Comparison of ENCODE assay signal across 28 cellular contexts in the genomic region with DNA sequence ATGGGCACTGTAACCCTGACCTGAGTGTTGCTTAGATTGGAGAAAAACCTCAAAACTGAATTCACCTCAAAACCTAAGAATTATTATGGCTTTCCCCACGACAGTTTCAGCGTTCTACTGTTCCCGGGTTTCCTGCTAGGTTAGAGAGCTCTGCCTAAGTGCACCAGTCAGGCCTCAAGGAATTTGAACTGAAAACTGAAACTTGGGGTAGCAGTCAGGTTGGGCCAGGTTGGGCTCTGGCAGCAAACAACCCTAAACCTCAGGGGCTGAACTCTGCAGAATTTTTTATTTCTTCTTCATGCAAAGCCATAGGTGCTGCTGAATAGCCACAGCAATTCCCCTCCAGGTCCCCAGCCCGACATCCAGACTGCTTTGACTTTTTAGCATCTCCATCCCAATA.
"Had no signal": no experiment of that assay in that cellular context is flagged by ENCODE, and none has a peak within 500 bp of the region (broad histone marks: within the 10 kb centered on the region; RNA-seq: fewer than 3 reads in every experiment).

No MANE protein-coding gene starts in this region.

- H3K36me3 Mint-ChIP-seq: stimulated activated effector memory CD8-positive, alpha-beta T cell treated with anti-CD3 and anti-CD28 coated beads, Interleukin-12 subunit alpha, Interleukin-12 subunit beta, amount 100 ng/mL, for 72 hours; stimulated activated memory B cell treated with anti-CD40 and anti-IgM and Interleukin-4, amounts not matched to agents 10 μg/mL and 1 μg/mL and 100 μg/mL, for 72 hours; stimulated activated naive B cell treated with anti-CD40 and anti-IgM and Interleukin-4, amounts not matched to agents 10 μg/mL and 1 μg/mL and 100 μg/mL, for 72 hours; type B pancreatic cell had no signal

- H3K27ac Mint-ChIP-seq: stimulated activated effector memory CD8-positive, alpha-beta T cell treated with anti-CD3 and anti-CD28 coated beads, Interleukin-12 subunit alpha, Interleukin-12 subunit beta, amount 100 ng/mL, for 72 hours; stimulated activated memory B cell treated with anti-CD40 and anti-IgM and Interleukin-4, amounts not matched to agents 10 μg/mL and 1 μg/mL and 100 μg/mL, for 72 hours; stimulated activated naive B cell treated with anti-CD40 and anti-IgM and Interleukin-4, amounts not matched to agents 10 μg/mL and 1 μg/mL and 100 μg/mL, for 72 hours; stimulated activated naive CD8-positive, alpha-beta T cell treated with anti-CD3 and anti-CD28 coated beads, Interleukin-15, amount 100 ng/mL, for 72 hours; stimulated activated naive CD8-positive, alpha-beta T cell treated with anti-CD3 and anti-CD28 coated beads, Interleukin-15, Interleukin-2, amounts not matched to agents 100 ng/mL and 50 ng/mL, for 24 hours; type B pancreatic cell had no signal

- H3K27me3 ChIP-seq: stomach, suprapubic skin, testis, thyroid gland, tibial artery, tibial nerve, transverse colon, upper lobe of left lung, upper lobe of right lung, uterus, vagina had no signal

- H3K9me3 ChIP-seq: stomach, suprapubic skin, testis, thoracic aorta, thyroid gland, tibial artery, tibial nerve, transverse colon, upper lobe of left lung, upper lobe of right lung, uterus, vagina had no signal

- H3K9me3 Mint-ChIP-seq: stimulated activated naive CD8-positive, alpha-beta T cell treated with anti-CD3 and anti-CD28 coated beads, Interleukin-15, amount 100 ng/mL, for 72 hours; type B pancreatic cell had no signal

- ATAC-seq: stimulated activated effector memory CD8-positive, alpha-beta T cell treated with anti-CD3 and anti-CD28 coated beads, Interleukin-12 subunit alpha, Interleukin-12 subunit beta, amount 100 ng/mL, for 72 hours; stimulated activated memory B cell treated with anti-CD40 and anti-IgM and Interleukin-4, amounts not matched to agents 10 μg/mL and 1 μg/mL and 100 μg/mL, for 72 hours; stimulated activated naive B cell treated with anti-CD40 and anti-IgM and Interleukin-4, amounts not matched to agents 10 μg/mL and 1 μg/mL and 100 μg/mL, for 72 hours; stimulated activated naive CD8-positive, alpha-beta T cell treated with anti-CD3 and anti-CD28 coated beads, Interleukin-15, amount 100 ng/mL, for 72 hours; stimulated activated naive CD8-positive, alpha-beta T cell treated with anti-CD3 and anti-CD28 coated beads, Interleukin-15, Interleukin-2, amounts not matched to agents 100 U/mL and 50 U/mL, for 24 hours; upper lobe of right lung had no signal

- H3K4me3 Mint-ChIP-seq: stimulated activated effector memory CD8-positive, alpha-beta T cell treated with anti-CD3 and anti-CD28 coated beads, Interleukin-12 subunit alpha, Interleukin-12 subunit beta, amount 100 ng/mL, for 72 hours; stimulated activated memory B cell treated with anti-CD40 and anti-IgM and Interleukin-4, amounts not matched to agents 10 μg/mL and 1 μg/mL and 100 μg/mL, for 72 hours; stimulated activated naive B cell treated with anti-CD40 and anti-IgM and Interleukin-4, amounts not matched to agents 10 μg/mL and 1 μg/mL and 100 μg/mL, for 72 hours; stimulated activated naive CD8-positive, alpha-beta T cell treated with anti-CD3 and anti-CD28 coated beads, Interleukin-15, amount 100 ng/mL, for 72 hours; stimulated activated naive CD8-positive, alpha-beta T cell treated with anti-CD3 and anti-CD28 coated beads, Interleukin-15, Interleukin-2, amounts not matched to agents 100 ng/mL and 50 ng/mL, for 24 hours; type B pancreatic cell had no signal

- DNase-seq: stimulated activated CD4-positive, alpha-beta T cell treated with anti-CD3 and anti-CD28 coated beads, Interleukin-2, amount 100 ng/mL, for 48 hours; stimulated activated CD4-positive, alpha-beta T cell treated with anti-CD3 and anti-CD28 coated beads, Interleukin-4, amount 100 ng/mL, for 1 hour; stimulated activated CD4-positive, alpha-beta T cell treated with anti-CD3 and anti-CD28 coated beads, Interleukin-4, amount 100 ng/mL, for 24 hours; stimulated activated CD4-positive, alpha-beta T cell treated with anti-CD3 and anti-CD28 coated beads, Interleukin-4, amount 100 ng/mL, for 4 hours; stimulated activated CD8-positive, alpha-beta memory T cell treated with anti-CD3 and anti-CD28 coated beads, Interleukin-4, amount 100 ng/mL, for 48 hours; stimulated activated naive B cell treated with anti-CD40 and anti-IgM and Interleukin-4, amounts not matched to agents 10 μg/mL and 1 μg/mL and 100 μg/mL, for 72 hours; stimulated activated naive CD4-positive, alpha-beta T cell; stimulated activated naive CD4-positive, alpha-beta T cell treated with Interleukin-2 at 50 U/mL for 16 hours; stimulated activated naive CD8-positive, alpha-beta T cell treated with anti-CD3 and anti-CD28 coated beads, Interleukin-15, amount 100 ng/mL, for 72 hours; stimulated activated naive CD8-positive, alpha-beta T cell treated with anti-CD3 and anti-CD28 coated beads, Interleukin-15, Interleukin-2, amounts not matched to agents 100 U/mL and 50 U/mL, for 24 hours; stomach; substantia nigra; testis; thyroid gland; tibial artery; transverse colon; trophoblast cell; upper lobe of left lung; upper lobe of right lung; uterus had no signal

- H3K4me1 Mint-ChIP-seq: stimulated activated effector memory CD8-positive, alpha-beta T cell treated with anti-CD3 and anti-CD28 coated beads, Interleukin-12 subunit alpha, Interleukin-12 subunit beta, amount 100 ng/mL, for 72 hours; stimulated activated memory B cell treated with anti-CD40 and anti-IgM and Interleukin-4, amounts not matched to agents 10 μg/mL and 1 μg/mL and 100 μg/mL, for 72 hours; stimulated activated naive B cell treated with anti-CD40 and anti-IgM and Interleukin-4, amounts not matched to agents 10 μg/mL and 1 μg/mL and 100 μg/mL, for 72 hours; stimulated activated naive CD8-positive, alpha-beta T cell treated with anti-CD3 and anti-CD28 coated beads, Interleukin-15, amount 100 ng/mL, for 72 hours had no signal

- H3K4me3 ChIP-seq: stomach, suprapubic skin, testis, thoracic aorta, thyroid gland, tibial artery, tibial nerve, transverse colon, upper lobe of left lung, upper lobe of right lung, uterus, vagina had no signal

- H3K27ac ChIP-seq: stomach, suprapubic skin, testis, thoracic aorta, thyroid gland, tibial artery, tibial nerve, transverse colon, upper lobe of left lung, upper lobe of right lung, uterus, vagina had no signal

- H3K27me3 Mint-ChIP-seq: stimulated activated memory B cell treated with anti-CD40 and anti-IgM and Interleukin-4, amounts not matched to agents 10 μg/mL and 1 μg/mL and 100 μg/mL, for 72 hours; stimulated activated naive CD8-positive, alpha-beta T cell treated with anti-CD3 and anti-CD28 coated beads, Interleukin-15, Interleukin-2, amounts not matched to agents 100 ng/mL and 50 ng/mL, for 24 hours; type B pancreatic cell had no signal

- H3K4me1 ChIP-seq: stomach, suprapubic skin, testis, thyroid gland, tibial artery, tibial nerve, transverse colon, upper lobe of left lung, upper lobe of right lung, uterus, vagina had no signal

- H3K36me3 ChIP-seq: stomach, suprapubic skin, thoracic aorta, thyroid gland, tibial artery, tibial nerve, transverse colon, upper lobe of left lung, upper lobe of right lung, uterus, vagina had no signal
